Comparison of ENCODE assay signal across 16 cellular contexts in the genomic region with DNA sequence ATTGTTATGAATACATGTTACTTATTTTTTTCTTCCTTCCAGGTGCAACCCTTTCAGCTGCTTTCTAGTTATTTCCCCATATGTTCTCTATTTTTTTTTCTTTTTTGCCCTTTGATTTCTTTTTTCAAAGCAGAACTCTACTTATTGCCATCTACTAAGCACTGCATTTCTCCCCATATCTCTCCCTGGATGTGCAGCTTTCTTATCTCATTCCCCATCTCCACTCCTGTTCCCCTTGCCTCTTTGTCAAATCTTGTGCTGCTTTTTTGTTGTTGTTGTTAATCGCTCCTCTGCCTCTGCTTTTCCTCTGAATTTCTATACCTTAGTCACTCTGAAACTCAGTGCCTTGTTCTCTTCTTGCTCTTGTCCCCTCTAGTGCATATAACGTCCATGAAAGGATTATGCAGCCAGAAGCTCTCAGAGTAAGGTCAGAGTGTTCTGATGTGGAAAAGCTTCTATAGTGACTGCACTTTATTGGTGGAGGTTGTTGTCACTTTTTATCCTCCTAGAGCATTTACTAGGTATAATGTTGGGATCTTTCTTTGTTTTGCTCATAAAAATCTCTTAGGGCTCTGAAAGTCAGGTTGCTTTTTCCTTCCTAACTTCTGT.
"Had no signal": no experiment of that assay in that cellular context is flagged by ENCODE, and none has a peak within 500 bp of the region (broad histone marks: within the 10 kb centered on the region; RNA-seq: fewer than 3 reads in every experiment).

No MANE protein-coding gene starts in this region.

- H3K27ac ChIP-seq: epithelial cell of prostate, spleen, testis, upper lobe of right lung had no signal

- H3K36me3 ChIP-seq: heart right ventricle, spleen, upper lobe of right lung had no signal

- H3K27me3 ChIP-seq: heart right ventricle, spleen, testis, upper lobe of right lung had no signal

- ATAC-seq: effector memory CD8-positive, alpha-beta T cell; naive thymus-derived CD4-positive, alpha-beta T cell had no signal

- H3K4me1 ChIP-seq: spleen, testis, upper lobe of right lung had no signal

- H3K9me3 ChIP-seq: heart right ventricle, spleen, testis, upper lobe of right lung had no signal

- DNase-seq: activated CD4-positive, alpha-beta T cell treated with anti-CD3 and anti-CD28 coated beads for 1 hour; activated CD4-positive, alpha-beta T cell treated with anti-CD3 and anti-CD28 coated beads, Interleukin-2, amount 50 U/mL, for 4 hours; activated naive CD4-positive, alpha-beta T cell; activated naive CD8-positive, alpha-beta T cell treated with anti-CD3 and anti-CD28 coated beads, Interleukin-2, amount 10 ng/mL, durations not matched to agents 7 days and 5 days; activated T-cell treated with anti-CD3 and anti-CD28 coated beads for 4 hours; cerebellar nuclear complex; effector memory CD8-positive, alpha-beta T cell; mammary epithelial cell; naive thymus-derived CD4-positive, alpha-beta T cell; spleen; T-helper 1 cell; T1000; testis; upper lobe of right lung had no signal

- H3K4me3 ChIP-seq: heart right ventricle, spleen, testis, upper lobe of right lung had no signal
